In the genomic region with DNA sequence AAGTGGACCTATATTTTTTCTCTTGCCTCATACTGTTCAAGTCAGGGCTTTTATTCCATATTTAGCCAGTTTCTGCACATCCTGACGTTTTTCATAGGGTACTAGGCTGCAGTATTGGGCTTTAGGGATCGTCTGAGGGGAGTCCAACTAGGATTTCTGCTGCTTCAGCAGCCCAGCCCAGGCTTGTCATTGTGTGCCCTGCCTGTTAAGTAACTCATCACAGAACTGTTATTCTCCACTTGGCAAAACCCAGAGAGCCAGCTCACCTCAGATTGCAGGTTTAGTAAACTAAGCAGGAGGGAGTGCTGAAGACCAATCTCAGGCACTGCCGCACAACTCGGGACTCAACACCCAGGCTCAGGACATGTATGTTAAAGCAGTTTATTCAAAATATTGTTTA, we compare ENCODE assay signal across 10 cellular contexts. TPM values are rescaled to one million over a fixed set of nuclear protein-coding genes. Genes with fewer than 3 reads are reported as not detected.
DNase-seq lines count a peak whose midpoint lies in the region; ATAC-seq and TF ChIP-seq lines count a peak whose summit lies in the region.
"Had no signal": no experiment of that assay in that cellular context is flagged by ENCODE, and none has a peak within 500 bp of the region (broad histone marks: within the 10 kb centered on the region; RNA-seq: fewer than 3 reads in every experiment).

No MANE protein-coding gene starts in this region.

- no peaks in the 10 kb centered on the region for H3K9me2 ChIP-seq in SK-N-SH
- H3K9me2 ChIP-seq in Loucy (replicated peaks; ENCODE audit: low read depth, low read length) = no peaks in the 10 kb centered on the region

- peaks cover 73% of the 10 kb centered on the region for H3K79me2 ChIP-seq in SK-N-SH (ENCODE audit: insufficient read depth)
- peaks cover 77% of the 10 kb centered on the region for H3K79me2 ChIP-seq in Loucy (ENCODE audit: insufficient read depth, low read length)

- no peak for TF ChIP-seq CTCF in SK-N-SH (IDR thresholded peaks at IDR 0.05)
- no peak for TF ChIP-seq CTCF in Loucy (conservative IDR thresholded peaks at IDR 0.05; ENCODE audit: low read length)
- TF ChIP-seq CTCF in prostate gland (IDR thresholded peaks at IDR 0.05) = no peak
- no peak for TF ChIP-seq CTCF in colonic mucosa (IDR thresholded peaks at IDR 0.05)

- POLR2A ChIA-PET in SK-N-SH (lab: Yijun Ruan, JAX) = no interaction called here

- TF ChIP-seq POLR2A in prostate gland (IDR thresholded peaks at IDR 0.05) = no peak

- ATAC-seq in SK-N-SH treated with all-trans-retinoic acid at 6 μM for 48 hours (no peak), HG03469 (IDR thresholded peaks at IDR 0.05; ENCODE audit: unreplicated experiment) (no peak)
- ATAC-seq: left lung had no signal

- no peak overlapping the region for H3K27ac ChIP-seq in SK-N-SH (ENCODE audit: low read depth in 2 of 2, low read length in 1 of 2)
- no peak overlapping the region for H3K27ac ChIP-seq in prostate gland
- no peak overlapping the region for H3K27ac ChIP-seq in colonic mucosa
- H3K27ac ChIP-seq: left lung had no signal

- H3F3A ChIP-seq in SK-N-SH (replicated peaks; ENCODE audit: insufficient read depth) (peaks cover 23% of the 10 kb centered on the region), Loucy (ENCODE audit: low read depth) (peaks cover 9% of the 10 kb centered on the region)

- H2AFZ ChIP-seq in SK-N-SH (ENCODE audit: low read depth) (no peak overlapping the region), Loucy (ENCODE audit: low read length) (no peak overlapping the region)

- TF ChIP-seq RAD21 in SK-N-SH (IDR thresholded peaks at IDR 0.05; ENCODE audit: low read length) = no peak

- H3K36me3 ChIP-seq in SK-N-SH (replicated peaks in 1 of 2; ENCODE audit: control insufficient read depth in 1 of 2, insufficient read depth in 2 of 2, low read length in 1 of 2) = no peaks in the 10 kb centered on the region
- no peaks in the 10 kb centered on the region for H3K36me3 ChIP-seq in Loucy (ENCODE audit: insufficient read depth, low read length)
- no peaks in the 10 kb centered on the region for H3K36me3 ChIP-seq in endocrine pancreas (ENCODE audit: control insufficient read depth, insufficient read depth, low read length)
- no peaks in the 10 kb centered on the region for H3K36me3 ChIP-seq in prostate gland
- no peaks in the 10 kb centered on the region for H3K36me3 ChIP-seq in colonic mucosa
- H3K36me3 ChIP-seq: left lung had no signal

- H3K9me3 ChIP-seq in SK-N-SH = no peaks in the 10 kb centered on the region
- no peaks in the 10 kb centered on the region for H3K9me3 ChIP-seq in Loucy (ENCODE audit: insufficient read depth, low read depth, low read length)
- no peaks in the 10 kb centered on the region for H3K9me3 ChIP-seq in endocrine pancreas (ENCODE audit: control insufficient read depth, low read length)
- H3K9me3 ChIP-seq in prostate gland = no peaks in the 10 kb centered on the region
- H3K9me3 ChIP-seq in colonic mucosa = no peaks in the 10 kb centered on the region
- H3K9me3 ChIP-seq: left lung had no signal

- no peaks in the 10 kb centered on the region for H3K27me3 ChIP-seq in SK-N-SH (ENCODE audit: insufficient read depth)
- no peaks in the 10 kb centered on the region for H3K27me3 ChIP-seq in Loucy (ENCODE audit: insufficient read depth, low read length, poor library complexity, severe bottlenecking)
- H3K27me3 ChIP-seq in endocrine pancreas (ENCODE audit: control insufficient read depth, insufficient read depth, low read length) = no peaks in the 10 kb centered on the region
- H3K27me3 ChIP-seq in prostate gland (replicated peaks; ENCODE audit: insufficient read depth) = no peaks in the 10 kb centered on the region
- no peaks in the 10 kb centered on the region for H3K27me3 ChIP-seq in colonic mucosa
- H3K27me3 ChIP-seq: left lung had no signal

- no peak for TF ChIP-seq EP300 in SK-N-SH (IDR thresholded peaks at IDR 0.05; ENCODE audit: borderline replicate concordance in 1 of 2, low read depth in 1 of 2, low read length in 1 of 2)

- H3K4me1 ChIP-seq in SK-N-SH (ENCODE audit: control insufficient read depth in 1 of 2, insufficient read depth in 2 of 2, low read depth in 1 of 2, low read length in 1 of 2) = peaks cover 39 to 41% of the 10 kb centered on the region in 2 experiments
- H3K4me1 ChIP-seq in Loucy (ENCODE audit: insufficient read depth, low read length, poor library complexity, severe bottlenecking) = peaks cover 62% of the 10 kb centered on the region
- H3K4me1 ChIP-seq in endocrine pancreas (ENCODE audit: control insufficient read depth, insufficient read depth, low read length) = peaks cover 4% of the 10 kb centered on the region
- no peaks in the 10 kb centered on the region for H3K4me1 ChIP-seq in prostate gland (replicated peaks)
- peaks cover 4% of the 10 kb centered on the region for H3K4me1 ChIP-seq in colonic mucosa

- intact Hi-C loops in prostate gland (cut with DNase I) = loop anchor here (5.0 kb wide), 3 partner anchors 122 to 408 kb away; no protein-coding TSS in a partner anchor
- intact Hi-C loops in colonic mucosa (cut with DNase I) = no loop called here

- WGBS in SK-N-SH (ENCODE audit: low lambda C conversion rate) = 94% methylated on average over 4 of the region's 4 CpGs
- 36% methylated on average over 4 of the region's 4 CpGs for WGBS in prostate gland

- H3K4me3 ChIP-seq in SK-N-SH (ENCODE audit: low read depth in 2 of 2, low read length in 1 of 2) = no peak overlapping the region; a peak in 1 of 4 replicates
- H3K4me3 ChIP-seq in Loucy (ENCODE audit: low read length, poor library complexity, severe bottlenecking) = peak overlapping the region; percentile 83
- peak overlapping the region; percentile 87 for H3K4me3 ChIP-seq in endocrine pancreas (ENCODE audit: control insufficient read depth, insufficient read depth, low read length)
- H3K4me3 ChIP-seq in prostate gland = no peak overlapping the region
- no peak overlapping the region for H3K4me3 ChIP-seq in colonic mucosa

- DNase-seq in SK-N-SH (no peak), prostate gland (ENCODE audit: low spot score) (peak; percentile 9), activated gamma-delta T cell treated with Interleukin-2 at 50 U/mL for 16 hours (no peak), colonic mucosa (no peak)
- DNase-seq: cerebellar nuclear complex, left lung had no signal

- peak overlapping the region; percentile 91 for H3K4me2 ChIP-seq in SK-N-SH
- H3K4me2 ChIP-seq in Loucy (ENCODE audit: low read depth, low read length, poor library complexity, severe bottlenecking) = peak overlapping the region; percentile 92

- CTCF ChIA-PET in SK-N-SH (lab: Yijun Ruan, JAX) = interaction anchor here (0.7 to 2.7 kb wide), 4 partner anchors 34 to 409 kb away, joined by 3 to 10 read pairs (median 4); no protein-coding TSS in a partner anchor

- H4K20me1 ChIP-seq in SK-N-SH (ENCODE audit: insufficient read depth) = peaks cover 68% of the 10 kb centered on the region
- H4K20me1 ChIP-seq in Loucy (ENCODE audit: insufficient read depth, low read length, poor library complexity, severe bottlenecking) = peaks cover 73% of the 10 kb centered on the region

- H3K9ac ChIP-seq in SK-N-SH (no peak overlapping the region), Loucy (ENCODE audit: low read depth, low read length, poor library complexity, severe bottlenecking) (peak overlapping the region; percentile 93), endocrine pancreas (ENCODE audit: control insufficient read depth, insufficient read depth, low read length) (no peak overlapping the region), colonic mucosa (ENCODE audit: low read depth in 2 of 2, low read length in 2 of 2) (no peak overlapping the region)

TF ChIP-seq in SK-N-SH, 30 proteins besides CTCF, POLR2A, EP300 and RAD21:
- TF ChIP-seq TCF12 (IDR thresholded peaks at IDR 0.05) (no peak), GATA2 (CRISPR knock-in tag; IDR thresholded peaks at IDR 0.05) (no peak), JUND (IDR thresholded peaks at IDR 0.05) (no peak)
- TF ChIP-seq, protein P1, sequence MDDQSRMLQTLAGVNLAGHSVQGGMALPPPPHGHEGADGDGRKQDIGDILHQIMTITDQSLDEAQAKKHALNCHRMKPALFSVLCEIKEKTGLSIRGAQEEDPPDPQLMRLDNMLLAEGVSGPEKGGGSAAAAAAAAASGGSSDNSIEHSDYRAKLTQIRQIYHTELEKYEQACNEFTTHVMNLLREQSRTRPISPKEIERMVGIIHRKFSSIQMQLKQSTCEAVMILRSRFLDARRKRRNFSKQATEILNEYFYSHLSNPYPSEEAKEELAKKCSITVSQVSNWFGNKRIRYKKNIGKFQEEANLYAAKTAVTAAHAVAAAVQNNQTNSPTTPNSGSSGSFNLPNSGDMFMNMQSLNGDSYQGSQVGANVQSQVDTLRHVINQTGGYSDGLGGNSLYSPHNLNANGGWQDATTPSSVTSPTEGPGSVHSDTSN (IDR thresholded peaks at IDR 0.05) = no peak
TF ChIP-seq in SK-N-SH: peak in this region for 0.

TF ChIP-seq in SK-N-SH treated with all-trans-retinoic acid at 6 μM for 48 hours, 23 proteins besides CTCF, POLR2A, EP300 and RAD21:
- TF ChIP-seq ESRRG (CRISPR knock-in tag; IDR thresholded peaks at IDR 0.05) (no peak), BACH2 (CRISPR knock-in tag; IDR thresholded peaks at IDR 0.05; ENCODE audit: borderline replicate concordance) (no peak)
TF ChIP-seq in SK-N-SH treated with all-trans-retinoic acid at 6 μM for 48 hours: peak in this region for 0.

RNA-seq across cellular contexts. Expression of a gene that starts 2.8 kb away (rescaled TPM):
- polyA plus RNA-seq in SK-N-SH (2012; rRNA removed) = 99.8 and 118 TPM in 2 replicates
- polyA plus RNA-seq in SK-N-SH (2012; cell fraction: cytosol; rRNA removed) = 81.8 and 111 TPM in 2 replicates
- 93.4 and 117 TPM in 2 replicates for polyA plus RNA-seq in SK-N-SH (2012; cell fraction: nucleus; rRNA removed)
- total RNA-seq in prostate gland (100 to 1,000 TPM in 1 of 2 donors, 10 to 100 TPM in 1; 34.1 to 125 TPM), colonic mucosa (10 to 100 TPM; 47.4 to 67.3 TPM)

Comparison
In these comparisons a context has a peak if more than half of its experiments do, and no peak if none do; other contexts are left out.
1. H3K4me3 ChIP-seq: peak in Loucy (single experiment) and endocrine pancreas (single experiment); none in SK-N-SH (0 of 2), prostate gland (0 of 2) and colonic mucosa (single experiment).